ENCODE assay signal across 27 cellular contexts in the genomic region with DNA sequence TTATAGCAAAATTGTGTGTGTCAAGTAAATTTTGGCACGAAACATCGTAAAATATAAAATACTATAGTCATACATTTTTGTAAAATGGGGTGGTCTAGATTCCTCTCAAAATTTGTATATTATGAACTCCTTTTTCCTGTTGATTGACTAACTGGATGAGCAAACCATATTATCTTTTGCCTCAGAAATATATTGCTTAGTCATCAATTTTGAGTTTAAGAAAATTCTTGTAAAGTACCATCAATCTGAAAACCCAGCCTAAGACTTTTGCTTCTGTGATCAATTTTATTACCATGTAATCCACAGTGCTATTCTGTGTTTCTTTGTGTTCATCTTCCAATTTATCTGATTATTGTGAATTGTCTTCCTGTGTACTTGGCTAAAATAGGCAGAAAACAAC.
"Had no signal": no experiment of that assay in that cellular context is flagged by ENCODE, and none has a peak within 500 bp of the region (broad histone marks: within the 10 kb centered on the region; RNA-seq: fewer than 3 reads in every experiment).

No MANE protein-coding gene starts in this region.

- H3K27ac ChIP-seq: coronary artery, dorsolateral prefrontal cortex, epithelial cell of prostate, esophagus squamous epithelium, gastrocnemius medialis, heart right ventricle, left lung, lower lobe of right lung had no signal

- H3K36me3 ChIP-seq: esophagus squamous epithelium, gastrocnemius medialis, heart right ventricle, left lung, lower lobe of right lung had no signal

- H3K4me1 ChIP-seq: gastrocnemius medialis, heart right ventricle, left lung, lower lobe of right lung had no signal

- FAIRE-seq: keratinocyte had no signal

- H3K9me3 ChIP-seq: esophagus squamous epithelium, gastrocnemius medialis, left lung, lower lobe of right lung, mucosa of descending colon had no signal

- H3K27me3 ChIP-seq: dorsolateral prefrontal cortex, esophagus squamous epithelium, gastrocnemius medialis, left lung had no signal

- H3K4me3 Mint-ChIP-seq: effector memory CD8-positive, alpha-beta T cell; endodermal cell; mesothelial cell of epicardium; naive B cell; naive thymus-derived CD8-positive, alpha-beta T cell had no signal

- H3K27ac Mint-ChIP-seq: effector memory CD8-positive, alpha-beta T cell; endodermal cell; mesothelial cell of epicardium; naive B cell; naive thymus-derived CD8-positive, alpha-beta T cell had no signal

- ATAC-seq: effector memory CD8-positive, alpha-beta T cell; esophagus mucosa; gastrocnemius medialis; heart right ventricle; left cardiac atrium; left lung; left ventricle myocardium superior; lower lobe of right lung; mucosa of descending colon; naive thymus-derived CD8-positive, alpha-beta T cell had no signal

- H3K9me3 Mint-ChIP-seq: endodermal cell had no signal

- DNase-seq: dermis blood vessel endothelial cell; dorsolateral prefrontal cortex; effector CD8-positive, alpha-beta T cell; effector memory CD8-positive, alpha-beta T cell; endodermal cell; erythroblast; esophagus squamous epithelium; foreskin fibroblast; foreskin melanocyte; gastrocnemius medialis; glutamatergic neuron; head of caudate nucleus; heart right ventricle; hippocampal formation; left cardiac atrium; left lung; left ventricle myocardium superior; lower lobe of right lung; mesenchymal stem cell; mucosa of descending colon; naive B cell; naive thymus-derived CD8-positive, alpha-beta T cell had no signal

- H3K36me3 Mint-ChIP-seq: naive B cell; naive thymus-derived CD8-positive, alpha-beta T cell had no signal

- H3K4me3 ChIP-seq: coronary artery, dorsolateral prefrontal cortex, esophagus squamous epithelium, gastrocnemius medialis, heart right ventricle, left lung, lower lobe of right lung, mucosa of descending colon had no signal

- H3K27me3 Mint-ChIP-seq: effector memory CD8-positive, alpha-beta T cell; naive B cell had no signal

- H3K4me1 Mint-ChIP-seq: naive B cell had no signal
